18 cellular contexts compared by ENCODE assay signal in genomic region chr19:12655546-12655945, GRCh38. TPM values are rescaled to one million over a fixed set of nuclear protein-coding genes. Genes with fewer than 3 reads are reported as not detected.
DNase-seq lines count a peak whose midpoint lies in the region; ATAC-seq, FAIRE-seq and TF ChIP-seq lines count a peak whose summit lies in the region.
"Had no signal": no experiment of that assay in that cellular context is flagged by ENCODE, and none has a peak within 500 bp of the region (broad histone marks: within the 10 kb centered on the region; RNA-seq: fewer than 3 reads in every experiment).

No MANE protein-coding gene starts in this region.

- H3K36me3 ChIP-seq in osteoblast (ENCODE audit: insufficient read depth, low read length) = peaks cover 18% of the 10 kb centered on the region

- no peak overlapping the region for H3K4me2 ChIP-seq in osteoblast (ENCODE audit: insufficient read depth, low read length)
- H3K4me2 ChIP-seq: A549, BLaER1 had no signal

- H3K79me2 ChIP-seq in osteoblast (ENCODE audit: insufficient read depth, low read length) = no peaks in the 10 kb centered on the region

- H3K9me3 ChIP-seq in T-helper 17 cell (ENCODE audit: control insufficient read depth, low read length, poor library complexity, severe bottlenecking) = no peaks in the 10 kb centered on the region
- no peaks in the 10 kb centered on the region for H3K9me3 ChIP-seq in osteoblast (ENCODE audit: low read depth, low read length)
- no peaks in the 10 kb centered on the region for H3K9me3 ChIP-seq in CD4-positive, alpha-beta T cell (ENCODE audit: control insufficient read depth, low read length)
- H3K9me3 ChIP-seq: A549, BLaER1 had no signal

- no peak overlapping the region for H3K27ac ChIP-seq in osteoblast (ENCODE audit: low read depth, low read length)
- no peak overlapping the region for H3K27ac ChIP-seq in CD4-positive, alpha-beta T cell (ENCODE audit: low read depth, low read length)
- H3K27ac ChIP-seq: A549, BLaER1 had no signal

- no peaks in the 10 kb centered on the region for H3K4me1 ChIP-seq in osteoblast (ENCODE audit: insufficient read depth, low read length)
- H3K4me1 ChIP-seq: A549, BLaER1 had no signal

- H3K9me3 Mint-ChIP-seq in endothelial cell (ENCODE audit: unreplicated experiment) = no peaks in the 10 kb centered on the region
- H3K9me3 Mint-ChIP-seq in CD4-positive, alpha-beta T cell = no peaks in the 10 kb centered on the region
- H3K9me3 Mint-ChIP-seq in activated CD4-positive, alpha-beta memory T cell treated with anti-CD3 and anti-CD28 coated beads, Interleukin-2, amount 10 ng/mL, durations not matched to agents 7 days and 5 days = no peaks in the 10 kb centered on the region

- intact Hi-C loops in CD4-positive, alpha-beta T cell (cut with DNase I, micrococcal nuclease) = no loop called here

- no peak for DNase-seq in GM12891 (ENCODE audit: insufficient read length, low spot score)
- DNase-seq in T-helper 17 cell = no peak
- no peak for DNase-seq in endothelial cell (ENCODE audit: low spot score)
- peak; percentile 64 for DNase-seq in osteoblast (ENCODE audit: insufficient read length, low spot score, missing footprints)
- DNase-seq in CD4-positive, alpha-beta T cell = no peak
- DNase-seq in activated CD4-positive, alpha-beta memory T cell treated with anti-CD3 and anti-CD28 coated beads, Interleukin-2, amount 10 ng/mL, durations not matched to agents 7 days and 5 days = no peak
- DNase-seq in GM19238 (ENCODE audit: insufficient read length, low spot score) = no peak
- DNase-seq: Calu3, DMS 273 treated with DMSO at 0.1 percent for 48 hours, GOT3, IMR-90 had no signal

- H3K27me3 ChIP-seq in osteoblast (ENCODE audit: insufficient read depth, low read length) = no peaks in the 10 kb centered on the region
- no peaks in the 10 kb centered on the region for H3K27me3 ChIP-seq in CD4-positive, alpha-beta T cell (ENCODE audit: control insufficient read depth, insufficient read depth, low read length)
- H3K27me3 ChIP-seq: BLaER1 had no signal

- H3K4me1 Mint-ChIP-seq in T-helper 17 cell (peaks cover 5% of the 10 kb centered on the region), endothelial cell (ENCODE audit: unreplicated experiment) (no peaks in the 10 kb centered on the region)
- no peaks in the 10 kb centered on the region for H3K4me1 Mint-ChIP-seq in CD4-positive, alpha-beta T cell (ENCODE audit: low read depth)
- H3K4me1 Mint-ChIP-seq in activated CD4-positive, alpha-beta memory T cell treated with anti-CD3 and anti-CD28 coated beads, Interleukin-2, amount 10 ng/mL, durations not matched to agents 7 days and 5 days = peaks cover 2% of the 10 kb centered on the region

- no peak for FAIRE-seq in GM12891 (lab: Jason Lieb, UNC)
- FAIRE-seq: A549, GM18507 had no signal

- ATAC-seq in T-helper 17 cell = no peak
- no peak for ATAC-seq in CD4-positive, alpha-beta T cell (ENCODE audit: poor library complexity)
- ATAC-seq in GM19455 (IDR thresholded peaks at IDR 0.05; ENCODE audit: unreplicated experiment) = no peak
- ATAC-seq: A549 had no signal

- TF ChIP-seq CTCF in endothelial cell (IDR thresholded peaks at IDR 0.05; ENCODE audit: unreplicated experiment) = no peak
- TF ChIP-seq CTCF in osteoblast (IDR thresholded peaks at IDR 0.05; ENCODE audit: extremely low read depth, low read depth, low read length) = no peak
- no peak for TF ChIP-seq CTCF in CD4-positive, alpha-beta T cell (IDR thresholded peaks at IDR 0.05)

- CTCF ChIA-PET in CD4-positive, alpha-beta T cell (lab: Charles Lee) = interaction anchor here (0.6 kb wide), 1 partner anchor 43 kb away, joined by 3 read pairs; no protein-coding TSS in a partner anchor
- CTCF ChIA-PET in activated CD4-positive, alpha-beta memory T cell treated with anti-CD3 and anti-CD28 coated beads, Interleukin-2, amount 10 ng/mL, durations not matched to agents 7 days and 5 days (lab: Charles Lee) = interaction anchor here (0.5 kb wide), 1 partner anchor 15 kb away, joined by 3 read pairs; no protein-coding TSS in a partner anchor

- no peak overlapping the region for H3K4me3 ChIP-seq in osteoblast (ENCODE audit: insufficient read depth, low read length)
- H3K4me3 ChIP-seq: A549, BLaER1 had no signal

- 0 out of 2 replicates have a peak, but pooled peaks have one; percentile 34 for TF ChIP-seq POLR2A in GM12891 (IDR thresholded peaks at IDR 0.05; ENCODE audit: low read depth, low read length)

- H3K27me3 Mint-ChIP-seq in T-helper 17 cell = no peaks in the 10 kb centered on the region
- peaks cover 5% of the 10 kb centered on the region for H3K27me3 Mint-ChIP-seq in endothelial cell (ENCODE audit: unreplicated experiment)
- no peaks in the 10 kb centered on the region for H3K27me3 Mint-ChIP-seq in CD4-positive, alpha-beta T cell
- H3K27me3 Mint-ChIP-seq in activated CD4-positive, alpha-beta memory T cell treated with anti-CD3 and anti-CD28 coated beads, Interleukin-2, amount 10 ng/mL, durations not matched to agents 7 days and 5 days = no peaks in the 10 kb centered on the region

- no peaks in the 10 kb centered on the region for H4K20me1 ChIP-seq in osteoblast (ENCODE audit: insufficient read depth, low read length)
- H4K20me1 ChIP-seq: BLaER1 had no signal

- H3K4me3 Mint-ChIP-seq in T-helper 17 cell (no peak overlapping the region), endothelial cell (ENCODE audit: unreplicated experiment) (peak overlapping the region; percentile 4)
- H3K4me3 Mint-ChIP-seq in CD4-positive, alpha-beta T cell = no peak overlapping the region
- H3K4me3 Mint-ChIP-seq in activated CD4-positive, alpha-beta memory T cell treated with anti-CD3 and anti-CD28 coated beads, Interleukin-2, amount 10 ng/mL, durations not matched to agents 7 days and 5 days = no peak overlapping the region
- H3K4me3 Mint-ChIP-seq: H9 had no signal

- POLR2A ChIA-PET in CD4-positive, alpha-beta T cell (lab: Charles Lee) = interaction anchor here (0.5 to 0.9 kb wide), 2 partner anchors 45 to 632 kb away, joined by 3 to 4 read pairs; partner anchors contain the start of gene ZNF791
- POLR2A ChIA-PET in activated CD4-positive, alpha-beta memory T cell treated with anti-CD3 and anti-CD28 coated beads, Interleukin-2, amount 10 ng/mL, durations not matched to agents 7 days and 5 days (lab: Charles Lee) = no interaction called here

- no peak overlapping the region for H2AFZ ChIP-seq in osteoblast (ENCODE audit: low read length)

- H3K36me3 Mint-ChIP-seq in T-helper 17 cell (ENCODE audit: low read depth) (peaks cover 16% of the 10 kb centered on the region), endothelial cell (ENCODE audit: low read depth, unreplicated experiment) (peaks cover 32% of the 10 kb centered on the region)
- H3K36me3 Mint-ChIP-seq in CD4-positive, alpha-beta T cell (ENCODE audit: low read depth) = peaks cover 67% of the 10 kb centered on the region
- peaks cover 58% of the 10 kb centered on the region for H3K36me3 Mint-ChIP-seq in activated CD4-positive, alpha-beta memory T cell treated with anti-CD3 and anti-CD28 coated beads, Interleukin-2, amount 10 ng/mL, durations not matched to agents 7 days and 5 days (ENCODE audit: low read depth)

- peak overlapping the region; percentile 41 for H3K27ac Mint-ChIP-seq in T-helper 17 cell
- no peak overlapping the region for H3K27ac Mint-ChIP-seq in endothelial cell (ENCODE audit: unreplicated experiment)
- H3K27ac Mint-ChIP-seq in CD4-positive, alpha-beta T cell = no peak overlapping the region
- H3K27ac Mint-ChIP-seq in activated CD4-positive, alpha-beta memory T cell treated with anti-CD3 and anti-CD28 coated beads, Interleukin-2, amount 10 ng/mL, durations not matched to agents 7 days and 5 days = no peak overlapping the region
- H3K27ac Mint-ChIP-seq: H9 had no signal

TF ChIP-seq in GM12891, 5 proteins besides CTCF, POLR2A, EP300 and RAD21:
- TF ChIP-seq POU2F2 (IDR thresholded peaks at IDR 0.05; ENCODE audit: low read depth, low read length) (no peak), SPI1 (IDR thresholded peaks at IDR 0.05; ENCODE audit: low read depth, low read length) (no peak), POLR2AphosphoS5 (IDR thresholded peaks at IDR 0.05; ENCODE audit: low read depth, low read length) (no peak), PAX5 (IDR thresholded peaks at IDR 0.05; ENCODE audit: insufficient read depth, low read length, severe bottlenecking) (no peak), TAF1 (IDR thresholded peaks at IDR 0.05; ENCODE audit: low read depth, low read length) (no peak)
TF ChIP-seq in GM12891: peak in this region for 0.

RNA-seq across cellular contexts. Expression of gene MAN2B1, which starts 11.0 kb away (rescaled TPM):
- 126 TPM for polyA plus RNA-seq in GM12891 (2012; ENCODE audit: low read depth, missing spikeins)
- total RNA-seq in T-helper 17 cell = 100 to 1,000 TPM; 157 to 181 TPM
- total RNA-seq in endothelial cell (ENCODE audit: unreplicated experiment) = 98.4 TPM
- 35.8 and 43.0 TPM in 2 replicates for total RNA-seq in osteoblast
- 100 to 1,000 TPM in 1 of 2 experiments, 10 to 100 TPM in 1; 95.9 to 109 TPM for total RNA-seq in CD4-positive, alpha-beta T cell
- total RNA-seq in activated CD4-positive, alpha-beta memory T cell treated with anti-CD3 and anti-CD28 coated beads, Interleukin-2, amount 10 ng/mL, durations not matched to agents 7 days and 5 days = 100 to 1,000 TPM; 146 to 150 TPM

RNA-seq across cellular contexts. Expression of gene WDR83, which starts 11.1 kb away (rescaled TPM):
- 13.0 TPM for polyA plus RNA-seq in GM12891 (2012; ENCODE audit: low read depth, missing spikeins)
- total RNA-seq in T-helper 17 cell = 10 to 100 TPM; 10.5 to 11.1 TPM
- 13.2 TPM for total RNA-seq in endothelial cell (ENCODE audit: unreplicated experiment)
- total RNA-seq in osteoblast = 5.0 and 8.0 TPM in 2 replicates
- total RNA-seq in CD4-positive, alpha-beta T cell = 1 to 10 TPM; 6.5 to 6.6 TPM
- total RNA-seq in activated CD4-positive, alpha-beta memory T cell treated with anti-CD3 and anti-CD28 coated beads, Interleukin-2, amount 10 ng/mL, durations not matched to agents 7 days and 5 days = 10 to 100 TPM; 16.9 to 21.3 TPM

RNA-seq across cellular contexts. Expression of gene DHPS, which starts 26.1 kb away (rescaled TPM):
- 78.9 TPM for polyA plus RNA-seq in GM12891 (2012; ENCODE audit: low read depth, missing spikeins)
- total RNA-seq in T-helper 17 cell = 100 to 1,000 TPM; 126 to 147 TPM
- total RNA-seq in endothelial cell (ENCODE audit: unreplicated experiment) = 55.3 TPM
- 50.4 and 52.5 TPM in 2 replicates for total RNA-seq in osteoblast
- total RNA-seq in CD4-positive, alpha-beta T cell = 100 to 1,000 TPM; 112 to 113 TPM
- total RNA-seq in activated CD4-positive, alpha-beta memory T cell treated with anti-CD3 and anti-CD28 coated beads, Interleukin-2, amount 10 ng/mL, durations not matched to agents 7 days and 5 days = 100 to 1,000 TPM; 106 to 113 TPM

RNA-seq across cellular contexts. Expression of gene GNG14, which starts 32.3 kb away (rescaled TPM):
- polyA plus RNA-seq in GM12891 (2012; ENCODE audit: low read depth, missing spikeins) = 0.32 TPM
- total RNA-seq in T-helper 17 cell (not detected), endothelial cell (ENCODE audit: unreplicated experiment) (not detected), osteoblast (not detected in 2 replicates)
- total RNA-seq in CD4-positive, alpha-beta T cell = not detected
- total RNA-seq in activated CD4-positive, alpha-beta memory T cell treated with anti-CD3 and anti-CD28 coated beads, Interleukin-2, amount 10 ng/mL, durations not matched to agents 7 days and 5 days = not detected
- total RNA-seq: Calu3, Daoy, H9, IMR-90 had no signal
- polyA plus RNA-seq: A549, AG04450, IMR-90 had no signal

RNA-seq across cellular contexts. Expression of gene FBXW9, which starts 40.9 kb away (rescaled TPM):
- 5.6 TPM for polyA plus RNA-seq in GM12891 (2012; ENCODE audit: low read depth, missing spikeins)
- 1 to 10 TPM; 2.9 to 3.5 TPM for total RNA-seq in T-helper 17 cell
- total RNA-seq in endothelial cell (ENCODE audit: unreplicated experiment) = 8.0 TPM
- 17.1 and 18.5 TPM in 2 replicates for total RNA-seq in osteoblast
- 1 to 10 TPM; 2.2 to 2.4 TPM for total RNA-seq in CD4-positive, alpha-beta T cell
- 1 to 10 TPM; 5.2 to 5.3 TPM for total RNA-seq in activated CD4-positive, alpha-beta memory T cell treated with anti-CD3 and anti-CD28 coated beads, Interleukin-2, amount 10 ng/mL, durations not matched to agents 7 days and 5 days
